2 cellular contexts compared by ENCODE assay signal in the genomic region with DNA sequence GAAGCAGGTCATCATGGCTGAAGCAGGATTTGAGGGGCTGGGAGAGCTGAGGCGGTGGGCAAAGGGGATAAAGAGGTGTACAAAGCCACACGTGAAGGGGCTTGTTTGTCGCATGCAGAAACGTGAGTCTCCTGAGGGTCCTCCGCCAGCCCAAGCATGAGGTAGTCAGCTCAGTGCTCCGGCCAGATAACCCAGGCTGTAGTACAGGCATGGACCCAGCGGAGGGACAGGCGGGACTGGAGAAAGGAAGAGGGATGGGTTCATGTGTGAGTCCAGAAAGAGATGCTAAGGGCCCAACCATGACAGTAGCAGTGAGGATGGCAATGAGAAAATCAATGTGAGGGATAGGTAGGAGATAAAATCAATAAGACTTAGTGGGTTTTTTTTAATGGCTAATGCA.
TF ChIP-seq lines count a peak whose summit lies in the region.

No MANE protein-coding gene starts in this region.

TF ChIP-seq in HepG2, 621 proteins besides CTCF, POLR2A, EP300 and RAD21:
- TF ChIP-seq ZNF572 (CRISPR knock-in tag; IDR thresholded peaks at IDR 0.05) (no peak), TBX2 (CRISPR knock-in tag; IDR thresholded peaks at IDR 0.05; ENCODE audit: borderline replicate concordance) (no peak), ZNF652 (CRISPR knock-in tag; IDR thresholded peaks at IDR 0.05; ENCODE audit: borderline replicate concordance, low read depth) (no peak), XBP1 (CRISPR knock-in tag; IDR thresholded peaks at IDR 0.05) (no peak), ZNF619 (CRISPR knock-in tag; IDR thresholded peaks at IDR 0.05) (no peak), RNF2 (conservative IDR thresholded peaks at IDR 0.05; ENCODE audit: low read depth) (no peak), SNRNP70 (IDR thresholded peaks at IDR 0.05; ENCODE audit: low read depth, low read length) (no peak), FOXO1 (CRISPR knock-in tag; IDR thresholded peaks at IDR 0.05) (no peak), RCOR2 (CRISPR knock-in tag; IDR thresholded peaks at IDR 0.05) (no peak)
- TF ChIP-seq, protein P1, sequence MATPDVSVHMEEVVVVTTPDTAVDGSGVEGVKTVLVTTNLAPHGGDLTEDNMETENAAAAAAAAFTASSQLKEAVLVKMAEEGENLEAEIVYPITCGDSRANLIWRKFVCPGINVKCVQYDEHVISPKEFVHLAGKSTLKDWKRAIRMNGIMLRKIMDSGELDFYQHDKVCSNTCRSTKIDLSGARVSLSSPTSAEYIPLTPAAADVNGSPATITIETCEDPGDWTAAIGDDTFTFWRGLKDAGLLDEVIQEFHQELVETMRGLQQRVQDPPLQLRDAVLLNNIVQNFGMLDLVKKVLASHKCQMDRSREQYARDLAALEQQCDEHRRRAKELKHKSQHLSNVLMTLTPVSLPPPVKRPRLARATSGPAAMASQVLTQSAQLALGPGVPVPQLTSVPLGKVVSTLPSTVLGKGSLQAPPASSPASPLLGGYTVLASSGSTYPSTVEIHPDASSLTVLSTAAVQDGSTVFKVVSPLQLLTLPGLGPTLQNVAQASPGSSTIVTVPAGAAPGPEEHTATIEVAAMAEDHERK (CRISPR knock-in tag; IDR thresholded peaks at IDR 0.05; ENCODE audit: low read depth), result no peak
- TF ChIP-seq, protein P2, sequence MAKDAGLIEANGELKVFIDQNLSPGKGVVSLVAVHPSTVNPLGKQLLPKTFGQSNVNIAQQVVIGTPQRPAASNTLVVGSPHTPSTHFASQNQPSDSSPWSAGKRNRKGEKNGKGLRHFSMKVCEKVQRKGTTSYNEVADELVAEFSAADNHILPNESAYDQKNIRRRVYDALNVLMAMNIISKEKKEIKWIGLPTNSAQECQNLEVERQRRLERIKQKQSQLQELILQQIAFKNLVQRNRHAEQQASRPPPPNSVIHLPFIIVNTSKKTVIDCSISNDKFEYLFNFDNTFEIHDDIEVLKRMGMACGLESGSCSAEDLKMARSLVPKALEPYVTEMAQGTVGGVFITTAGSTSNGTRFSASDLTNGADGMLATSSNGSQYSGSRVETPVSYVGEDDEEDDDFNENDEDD (CRISPR knock-in tag; IDR thresholded peaks at IDR 0.05; ENCODE audit: borderline replicate concordance), result no peak
- TF ChIP-seq, protein P3, sequence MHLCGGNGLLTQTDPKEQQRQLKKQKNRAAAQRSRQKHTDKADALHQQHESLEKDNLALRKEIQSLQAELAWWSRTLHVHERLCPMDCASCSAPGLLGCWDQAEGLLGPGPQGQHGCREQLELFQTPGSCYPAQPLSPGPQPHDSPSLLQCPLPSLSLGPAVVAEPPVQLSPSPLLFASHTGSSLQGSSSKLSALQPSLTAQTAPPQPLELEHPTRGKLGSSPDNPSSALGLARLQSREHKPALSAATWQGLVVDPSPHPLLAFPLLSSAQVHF (CRISPR knock-in tag; IDR thresholded peaks at IDR 0.05), result no peak
- TF ChIP-seq, protein P4, sequence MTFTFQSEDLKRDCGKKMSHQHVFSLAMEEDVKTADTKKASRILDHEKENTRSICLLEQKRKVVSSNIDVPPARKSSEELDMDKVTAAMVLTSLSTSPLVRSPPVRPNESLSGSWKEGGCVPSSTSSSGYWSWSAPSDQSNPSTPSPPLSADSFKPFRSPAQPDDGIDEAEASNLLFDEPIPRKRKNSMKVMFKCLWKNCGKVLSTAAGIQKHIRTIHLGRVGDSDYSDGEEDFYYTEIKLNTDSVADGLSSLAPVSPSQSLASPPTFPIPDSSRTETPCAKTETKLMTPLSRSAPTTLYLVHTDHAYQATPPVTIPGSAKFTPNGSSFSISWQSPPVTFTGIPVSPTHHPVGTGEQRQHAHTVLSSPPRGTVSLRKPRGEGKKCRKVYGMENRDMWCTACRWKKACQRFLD (CRISPR knock-in tag; IDR thresholded peaks at IDR 0.05; ENCODE audit: borderline replicate concordance), result no peak

TF ChIP-seq in K562, 482 proteins besides CTCF, POLR2A, EP300 and RAD21:
- TF ChIP-seq, protein P5, sequence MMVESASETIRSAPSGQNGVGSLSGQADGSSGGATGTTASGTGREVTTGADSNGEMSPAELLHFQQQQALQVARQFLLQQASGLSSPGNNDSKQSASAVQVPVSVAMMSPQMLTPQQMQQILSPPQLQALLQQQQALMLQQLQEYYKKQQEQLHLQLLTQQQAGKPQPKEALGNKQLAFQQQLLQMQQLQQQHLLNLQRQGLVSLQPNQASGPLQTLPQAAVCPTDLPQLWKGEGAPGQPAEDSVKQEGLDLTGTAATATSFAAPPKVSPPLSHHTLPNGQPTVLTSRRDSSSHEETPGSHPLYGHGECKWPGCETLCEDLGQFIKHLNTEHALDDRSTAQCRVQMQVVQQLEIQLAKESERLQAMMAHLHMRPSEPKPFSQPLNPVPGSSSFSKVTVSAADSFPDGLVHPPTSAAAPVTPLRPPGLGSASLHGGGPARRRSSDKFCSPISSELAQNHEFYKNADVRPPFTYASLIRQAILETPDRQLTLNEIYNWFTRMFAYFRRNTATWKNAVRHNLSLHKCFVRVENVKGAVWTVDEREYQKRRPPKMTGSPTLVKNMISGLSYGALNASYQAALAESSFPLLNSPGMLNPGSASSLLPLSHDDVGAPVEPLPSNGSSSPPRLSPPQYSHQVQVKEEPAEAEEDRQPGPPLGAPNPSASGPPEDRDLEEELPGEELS (CRISPR knock-in tag; IDR thresholded peaks at IDR 0.05; ENCODE audit: borderline replicate concordance), result no peak
- TF ChIP-seq HDAC3 (IDR thresholded peaks at IDR 0.05; ENCODE audit: borderline replicate concordance, partially characterized antibody) (no peak), ZNF76 (CRISPR knock-in tag; IDR thresholded peaks at IDR 0.05; ENCODE audit: borderline replicate concordance) (no peak), ARID1B (IDR thresholded peaks at IDR 0.05) (no peak), RBM15 (IDR thresholded peaks at IDR 0.05; ENCODE audit: insufficient read depth, low read length) (no peak), ERF (CRISPR knock-in tag; IDR thresholded peaks at IDR 0.05) (no peak), JUN (IDR thresholded peaks at IDR 0.05; ENCODE audit: borderline replicate concordance, low read depth, low read length) (no peak), JUN (CRISPR knock-in tag; IDR thresholded peaks at IDR 0.05; ENCODE audit: borderline replicate concordance) (no peak), ZNF354B (CRISPR knock-in tag; IDR thresholded peaks at IDR 0.05) (no peak), SAFB (IDR thresholded peaks at IDR 0.05; ENCODE audit: borderline replicate concordance, low read depth, low read length) (no peak)
- TF ChIP-seq, protein P6, sequence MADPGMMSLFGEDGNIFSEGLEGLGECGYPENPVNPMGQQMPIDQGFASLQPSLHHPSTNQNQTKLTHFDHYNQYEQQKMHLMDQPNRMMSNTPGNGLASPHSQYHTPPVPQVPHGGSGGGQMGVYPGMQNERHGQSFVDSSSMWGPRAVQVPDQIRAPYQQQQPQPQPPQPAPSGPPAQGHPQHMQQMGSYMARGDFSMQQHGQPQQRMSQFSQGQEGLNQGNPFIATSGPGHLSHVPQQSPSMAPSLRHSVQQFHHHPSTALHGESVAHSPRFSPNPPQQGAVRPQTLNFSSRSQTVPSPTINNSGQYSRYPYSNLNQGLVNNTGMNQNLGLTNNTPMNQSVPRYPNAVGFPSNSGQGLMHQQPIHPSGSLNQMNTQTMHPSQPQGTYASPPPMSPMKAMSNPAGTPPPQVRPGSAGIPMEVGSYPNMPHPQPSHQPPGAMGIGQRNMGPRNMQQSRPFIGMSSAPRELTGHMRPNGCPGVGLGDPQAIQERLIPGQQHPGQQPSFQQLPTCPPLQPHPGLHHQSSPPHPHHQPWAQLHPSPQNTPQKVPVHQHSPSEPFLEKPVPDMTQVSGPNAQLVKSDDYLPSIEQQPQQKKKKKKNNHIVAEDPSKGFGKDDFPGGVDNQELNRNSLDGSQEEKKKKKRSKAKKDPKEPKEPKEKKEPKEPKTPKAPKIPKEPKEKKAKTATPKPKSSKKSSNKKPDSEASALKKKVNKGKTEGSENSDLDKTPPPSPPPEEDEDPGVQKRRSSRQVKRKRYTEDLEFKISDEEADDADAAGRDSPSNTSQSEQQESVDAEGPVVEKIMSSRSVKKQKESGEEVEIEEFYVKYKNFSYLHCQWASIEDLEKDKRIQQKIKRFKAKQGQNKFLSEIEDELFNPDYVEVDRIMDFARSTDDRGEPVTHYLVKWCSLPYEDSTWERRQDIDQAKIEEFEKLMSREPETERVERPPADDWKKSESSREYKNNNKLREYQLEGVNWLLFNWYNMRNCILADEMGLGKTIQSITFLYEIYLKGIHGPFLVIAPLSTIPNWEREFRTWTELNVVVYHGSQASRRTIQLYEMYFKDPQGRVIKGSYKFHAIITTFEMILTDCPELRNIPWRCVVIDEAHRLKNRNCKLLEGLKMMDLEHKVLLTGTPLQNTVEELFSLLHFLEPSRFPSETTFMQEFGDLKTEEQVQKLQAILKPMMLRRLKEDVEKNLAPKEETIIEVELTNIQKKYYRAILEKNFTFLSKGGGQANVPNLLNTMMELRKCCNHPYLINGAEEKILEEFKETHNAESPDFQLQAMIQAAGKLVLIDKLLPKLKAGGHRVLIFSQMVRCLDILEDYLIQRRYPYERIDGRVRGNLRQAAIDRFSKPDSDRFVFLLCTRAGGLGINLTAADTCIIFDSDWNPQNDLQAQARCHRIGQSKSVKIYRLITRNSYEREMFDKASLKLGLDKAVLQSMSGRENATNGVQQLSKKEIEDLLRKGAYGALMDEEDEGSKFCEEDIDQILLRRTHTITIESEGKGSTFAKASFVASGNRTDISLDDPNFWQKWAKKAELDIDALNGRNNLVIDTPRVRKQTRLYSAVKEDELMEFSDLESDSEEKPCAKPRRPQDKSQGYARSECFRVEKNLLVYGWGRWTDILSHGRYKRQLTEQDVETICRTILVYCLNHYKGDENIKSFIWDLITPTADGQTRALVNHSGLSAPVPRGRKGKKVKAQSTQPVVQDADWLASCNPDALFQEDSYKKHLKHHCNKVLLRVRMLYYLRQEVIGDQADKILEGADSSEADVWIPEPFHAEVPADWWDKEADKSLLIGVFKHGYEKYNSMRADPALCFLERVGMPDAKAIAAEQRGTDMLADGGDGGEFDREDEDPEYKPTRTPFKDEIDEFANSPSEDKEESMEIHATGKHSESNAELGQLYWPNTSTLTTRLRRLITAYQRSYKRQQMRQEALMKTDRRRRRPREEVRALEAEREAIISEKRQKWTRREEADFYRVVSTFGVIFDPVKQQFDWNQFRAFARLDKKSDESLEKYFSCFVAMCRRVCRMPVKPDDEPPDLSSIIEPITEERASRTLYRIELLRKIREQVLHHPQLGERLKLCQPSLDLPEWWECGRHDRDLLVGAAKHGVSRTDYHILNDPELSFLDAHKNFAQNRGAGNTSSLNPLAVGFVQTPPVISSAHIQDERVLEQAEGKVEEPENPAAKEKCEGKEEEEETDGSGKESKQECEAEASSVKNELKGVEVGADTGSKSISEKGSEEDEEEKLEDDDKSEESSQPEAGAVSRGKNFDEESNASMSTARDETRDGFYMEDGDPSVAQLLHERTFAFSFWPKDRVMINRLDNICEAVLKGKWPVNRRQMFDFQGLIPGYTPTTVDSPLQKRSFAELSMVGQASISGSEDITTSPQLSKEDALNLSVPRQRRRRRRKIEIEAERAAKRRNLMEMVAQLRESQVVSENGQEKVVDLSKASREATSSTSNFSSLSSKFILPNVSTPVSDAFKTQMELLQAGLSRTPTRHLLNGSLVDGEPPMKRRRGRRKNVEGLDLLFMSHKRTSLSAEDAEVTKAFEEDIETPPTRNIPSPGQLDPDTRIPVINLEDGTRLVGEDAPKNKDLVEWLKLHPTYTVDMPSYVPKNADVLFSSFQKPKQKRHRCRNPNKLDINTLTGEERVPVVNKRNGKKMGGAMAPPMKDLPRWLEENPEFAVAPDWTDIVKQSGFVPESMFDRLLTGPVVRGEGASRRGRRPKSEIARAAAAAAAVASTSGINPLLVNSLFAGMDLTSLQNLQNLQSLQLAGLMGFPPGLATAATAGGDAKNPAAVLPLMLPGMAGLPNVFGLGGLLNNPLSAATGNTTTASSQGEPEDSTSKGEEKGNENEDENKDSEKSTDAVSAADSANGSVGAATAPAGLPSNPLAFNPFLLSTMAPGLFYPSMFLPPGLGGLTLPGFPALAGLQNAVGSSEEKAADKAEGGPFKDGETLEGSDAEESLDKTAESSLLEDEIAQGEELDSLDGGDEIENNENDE (IDR thresholded peaks at IDR 0.05; ENCODE audit: low read depth, low read length), result no peak
- TF ChIP-seq, protein P7, sequence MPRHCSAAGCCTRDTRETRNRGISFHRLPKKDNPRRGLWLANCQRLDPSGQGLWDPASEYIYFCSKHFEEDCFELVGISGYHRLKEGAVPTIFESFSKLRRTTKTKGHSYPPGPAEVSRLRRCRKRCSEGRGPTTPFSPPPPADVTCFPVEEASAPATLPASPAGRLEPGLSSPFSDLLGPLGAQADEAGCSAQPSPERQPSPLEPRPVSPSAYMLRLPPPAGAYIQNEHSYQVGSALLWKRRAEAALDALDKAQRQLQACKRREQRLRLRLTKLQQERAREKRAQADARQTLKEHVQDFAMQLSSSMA (CRISPR knock-in tag; IDR thresholded peaks at IDR 0.05), result no peak
- TF ChIP-seq, protein P8, sequence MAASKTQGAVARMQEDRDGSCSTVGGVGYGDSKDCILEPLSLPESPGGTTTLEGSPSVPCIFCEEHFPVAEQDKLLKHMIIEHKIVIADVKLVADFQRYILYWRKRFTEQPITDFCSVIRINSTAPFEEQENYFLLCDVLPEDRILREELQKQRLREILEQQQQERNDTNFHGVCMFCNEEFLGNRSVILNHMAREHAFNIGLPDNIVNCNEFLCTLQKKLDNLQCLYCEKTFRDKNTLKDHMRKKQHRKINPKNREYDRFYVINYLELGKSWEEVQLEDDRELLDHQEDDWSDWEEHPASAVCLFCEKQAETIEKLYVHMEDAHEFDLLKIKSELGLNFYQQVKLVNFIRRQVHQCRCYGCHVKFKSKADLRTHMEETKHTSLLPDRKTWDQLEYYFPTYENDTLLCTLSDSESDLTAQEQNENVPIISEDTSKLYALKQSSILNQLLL (CRISPR knock-in tag; IDR thresholded peaks at IDR 0.05; ENCODE audit: borderline replicate concordance), result no peak
- TF ChIP-seq, protein P9, sequence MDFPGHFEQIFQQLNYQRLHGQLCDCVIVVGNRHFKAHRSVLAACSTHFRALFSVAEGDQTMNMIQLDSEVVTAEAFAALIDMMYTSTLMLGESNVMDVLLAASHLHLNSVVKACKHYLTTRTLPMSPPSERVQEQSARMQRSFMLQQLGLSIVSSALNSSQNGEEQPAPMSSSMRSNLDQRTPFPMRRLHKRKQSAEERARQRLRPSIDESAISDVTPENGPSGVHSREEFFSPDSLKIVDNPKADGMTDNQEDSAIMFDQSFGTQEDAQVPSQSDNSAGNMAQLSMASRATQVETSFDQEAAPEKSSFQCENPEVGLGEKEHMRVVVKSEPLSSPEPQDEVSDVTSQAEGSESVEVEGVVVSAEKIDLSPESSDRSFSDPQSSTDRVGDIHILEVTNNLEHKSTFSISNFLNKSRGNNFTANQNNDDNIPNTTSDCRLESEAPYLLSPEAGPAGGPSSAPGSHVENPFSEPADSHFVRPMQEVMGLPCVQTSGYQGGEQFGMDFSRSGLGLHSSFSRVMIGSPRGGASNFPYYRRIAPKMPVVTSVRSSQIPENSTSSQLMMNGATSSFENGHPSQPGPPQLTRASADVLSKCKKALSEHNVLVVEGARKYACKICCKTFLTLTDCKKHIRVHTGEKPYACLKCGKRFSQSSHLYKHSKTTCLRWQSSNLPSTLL (IDR thresholded peaks at IDR 0.05), result no peak
TF ChIP-seq in K562: peak in this region for 0.
